ENCODE assay signal across 13 cellular contexts in the genomic region with DNA sequence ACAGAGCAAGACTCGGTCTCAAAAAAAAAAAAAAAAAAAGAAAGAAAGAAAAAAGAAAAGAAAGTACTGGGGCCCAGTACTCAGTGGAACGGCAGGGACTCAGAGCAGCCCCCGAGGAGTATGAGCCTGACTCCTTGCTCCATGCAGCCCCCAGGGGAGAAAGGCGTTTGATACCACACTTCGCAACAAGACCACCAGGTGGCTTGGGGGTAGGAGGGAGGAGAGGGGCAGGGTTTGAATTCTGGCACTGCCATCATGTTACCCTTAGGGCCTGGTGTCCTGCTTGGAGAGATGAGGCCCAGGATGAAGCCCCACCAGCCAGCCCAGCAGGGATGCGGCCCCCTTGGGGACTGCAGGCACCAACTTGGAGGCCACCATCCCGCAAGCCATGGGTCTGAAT.
A peak's percentile ranks its signal among the peaks of the same experiment; 100 is the strongest.
DNase-seq lines count a peak whose midpoint lies in the region; ATAC-seq and TF ChIP-seq lines count a peak whose summit lies in the region.
"Had no signal": no experiment of that assay in that cellular context is flagged by ENCODE, and none has a peak within 500 bp of the region (broad histone marks: within the 10 kb centered on the region; RNA-seq: fewer than 3 reads in every experiment).

No MANE protein-coding gene starts in this region.

- H3K4me3 ChIP-seq in endodermal cell (ENCODE audit: low read length) (no peak overlapping the region), OCI-LY7 (ENCODE audit: low read depth, low read length, poor library complexity, severe bottlenecking) (no peak overlapping the region)
- H3K4me3 ChIP-seq: BLaER1 treated with 17β-estradiol and CSF1 and Interleukin-3, amounts not matched to agents 10 nM and 100 nM had no signal

- no peaks in the 10 kb centered on the region for H3K36me3 Mint-ChIP-seq in endodermal cell (ENCODE audit: low read depth)
- H3K36me3 Mint-ChIP-seq in activated T-cell treated with anti-CD3 and anti-CD28 coated beads, Interleukin-2, amount 50 U/mL, for 24 hours (ENCODE audit: low read depth) = no peaks in the 10 kb centered on the region
- H3K36me3 Mint-ChIP-seq: CD4-positive, CD25-positive, alpha-beta regulatory T cell had no signal

- H3K4me1 ChIP-seq in endodermal cell (ENCODE audit: control insufficient read depth, insufficient read depth, low read length) (no peaks in the 10 kb centered on the region), OCI-LY7 (ENCODE audit: insufficient read depth, low read length, poor library complexity, severe bottlenecking) (no peaks in the 10 kb centered on the region)

- no peaks in the 10 kb centered on the region for H3K9me2 ChIP-seq in OCI-LY7 (ENCODE audit: insufficient read depth, low read length)

- no peak overlapping the region for H2AFZ ChIP-seq in OCI-LY7 (ENCODE audit: low read length)

- DNase-seq in NCI-H82 (lab: John Stamatoyannopoulos, UW) (peak; percentile 14), NCI-H82 treated with DMSO at 0.1 percent for 48 hours (lab: John Stamatoyannopoulos, UW; ENCODE audit: unreplicated experiment) (no peak), NAMALWA (ENCODE audit: low spot score) (peak; percentile 17), endodermal cell (no peak), OCI-LY7 (ENCODE audit: low spot score) (no peak)
- DNase-seq in activated T-cell treated with anti-CD3 and anti-CD28 coated beads, Interleukin-2, amount 50 U/mL, for 24 hours = no peak
- DNase-seq: CD4-positive, CD25-positive, alpha-beta regulatory T cell; DMS53; IMR-90 had no signal

- H3K27me3 ChIP-seq in endodermal cell (ENCODE audit: control insufficient read depth, insufficient read depth, low read length, poor library complexity, severe bottlenecking) = no peaks in the 10 kb centered on the region
- H3K27me3 ChIP-seq: BLaER1 treated with 17β-estradiol and CSF1 and Interleukin-3, amounts not matched to agents 10 nM and 100 nM had no signal

- POLR2A ChIA-PET in OCI-LY7 (lab: Charles Lee) = no interaction called here

- H3K9me3 Mint-ChIP-seq in endodermal cell = no peaks in the 10 kb centered on the region
- H3K9me3 Mint-ChIP-seq in activated T-cell treated with anti-CD3 and anti-CD28 coated beads, Interleukin-2, amount 50 U/mL, for 24 hours = no peaks in the 10 kb centered on the region

- no peak overlapping the region for H3K9ac ChIP-seq in endodermal cell (ENCODE audit: extremely low read depth, low read length, poor library complexity, severe bottlenecking)
- H3K9ac ChIP-seq: BLaER1 treated with 17β-estradiol and CSF1 and Interleukin-3, amounts not matched to agents 10 nM and 100 nM; KMS-11 had no signal

- BruUV-seq in OCI-LY7 (replicated peaks; lab: Mats Ljungman, UMichigan) = no TSS peak

- H3K27ac Mint-ChIP-seq in endodermal cell = no peak overlapping the region
- H3K27ac Mint-ChIP-seq in activated T-cell treated with anti-CD3 and anti-CD28 coated beads, Interleukin-2, amount 50 U/mL, for 24 hours = no peak overlapping the region
- H3K27ac Mint-ChIP-seq: CD4-positive, CD25-positive, alpha-beta regulatory T cell had no signal

- no peaks in the 10 kb centered on the region for H3K4me1 Mint-ChIP-seq in endodermal cell
- no peaks in the 10 kb centered on the region for H3K4me1 Mint-ChIP-seq in activated T-cell treated with anti-CD3 and anti-CD28 coated beads, Interleukin-2, amount 50 U/mL, for 24 hours (ENCODE audit: low read depth)
- H3K4me1 Mint-ChIP-seq: CD4-positive, CD25-positive, alpha-beta regulatory T cell had no signal

- no peaks in the 10 kb centered on the region for H3K36me3 ChIP-seq in endodermal cell (ENCODE audit: control insufficient read depth, insufficient read depth, low read length)
- H3K36me3 ChIP-seq in OCI-LY7 (ENCODE audit: insufficient read depth, low read length) = no peaks in the 10 kb centered on the region
- H3K36me3 ChIP-seq: BLaER1 treated with 17β-estradiol and CSF1 and Interleukin-3, amounts not matched to agents 10 nM and 100 nM had no signal

- ATAC-seq in GM19467 (IDR thresholded peaks at IDR 0.05; ENCODE audit: unreplicated experiment) = no peak

- no peaks in the 10 kb centered on the region for H3K79me2 ChIP-seq in OCI-LY7 (ENCODE audit: insufficient read depth, low read depth, low read length)

- WGBS in endodermal cell (ENCODE audit: insufficient coverage in 1 of 2, insufficient read length in 1 of 2), 2 experiments = 86 to 89% methylated on average over 5 to 7 of the region's 7 CpGs

- intact Hi-C loops in OCI-LY7 (cut with micrococcal nuclease; ENCODE audit: unreplicated experiment) = no loop called here

- H3K27me3 Mint-ChIP-seq in endodermal cell (ENCODE audit: insufficient read depth) = no peaks in the 10 kb centered on the region
- H3K27me3 Mint-ChIP-seq in activated T-cell treated with anti-CD3 and anti-CD28 coated beads, Interleukin-2, amount 50 U/mL, for 24 hours = no peaks in the 10 kb centered on the region
- H3K27me3 Mint-ChIP-seq: CD4-positive, CD25-positive, alpha-beta regulatory T cell had no signal

- H3K27ac ChIP-seq in endodermal cell (ENCODE audit: low read depth, low read length) (no peak overlapping the region), OCI-LY7 (ENCODE audit: low read depth, low read length, poor library complexity, severe bottlenecking) (no peak overlapping the region)
- H3K27ac ChIP-seq: 22Rv1; BLaER1 treated with 17β-estradiol and CSF1 and Interleukin-3, amounts not matched to agents 10 nM and 100 nM; KMS-11 had no signal

- H3K9me3 ChIP-seq in endodermal cell (ENCODE audit: control insufficient read depth, low read length) = no peaks in the 10 kb centered on the region
- no peaks in the 10 kb centered on the region for H3K9me3 ChIP-seq in OCI-LY7 (ENCODE audit: low read length)
- H3K9me3 ChIP-seq: BLaER1 treated with 17β-estradiol and CSF1 and Interleukin-3, amounts not matched to agents 10 nM and 100 nM had no signal

- H3K4me3 Mint-ChIP-seq in endodermal cell = no peak overlapping the region
- H3K4me3 Mint-ChIP-seq in activated T-cell treated with anti-CD3 and anti-CD28 coated beads, Interleukin-2, amount 50 U/mL, for 24 hours = no peak overlapping the region
- H3K4me3 Mint-ChIP-seq: CD4-positive, CD25-positive, alpha-beta regulatory T cell had no signal

- TF ChIP-seq CTCF in endodermal cell (conservative IDR thresholded peaks at IDR 0.05) = peak; percentile 53
- no peak for TF ChIP-seq CTCF in OCI-LY7 (conservative IDR thresholded peaks at IDR 0.05; ENCODE audit: low read length)

- CTCF ChIA-PET in OCI-LY7 (lab: Charles Lee; ENCODE audit: unreplicated experiment) = no interaction called here

- H3K4me2 ChIP-seq in OCI-LY7 (ENCODE audit: low read length) = no peak overlapping the region
- H3K4me2 ChIP-seq: KMS-11 had no signal

- no peaks in the 10 kb centered on the region for H4K20me1 ChIP-seq in OCI-LY7 (ENCODE audit: insufficient read depth, low read length)
- H4K20me1 ChIP-seq: BLaER1 treated with 17β-estradiol and CSF1 and Interleukin-3, amounts not matched to agents 10 nM and 100 nM had no signal

Comparison
In these comparisons a context has a peak if more than half of its experiments do, and no peak if none do; other contexts are left out.
1. DNase-seq: peak in NCI-H82 (single experiment) and NAMALWA (single experiment); none in NCI-H82 treated with DMSO at 0.1 percent for 48 hours (single experiment), endodermal cell (single experiment), OCI-LY7 (single experiment) and activated T-cell treated with anti-CD3 and anti-CD28 coated beads, Interleukin-2, amount 50 U/mL, for 24 hours (single experiment).